ENCODE assay signal across 15 cellular contexts in genomic region chr2:101729521-101730190, GRCh38. TPM values are rescaled to one million over a fixed set of nuclear protein-coding genes. Genes with fewer than 3 reads are reported as not detected.
DNase-seq lines count a peak whose midpoint lies in the region; ATAC-seq and TF ChIP-seq lines count a peak whose summit lies in the region.
"Had no signal": no experiment of that assay in that cellular context is flagged by ENCODE, and none has a peak within 500 bp of the region (broad histone marks: within the 10 kb centered on the region; RNA-seq: fewer than 3 reads in every experiment).

No MANE protein-coding gene starts in this region.

- no peaks in the 10 kb centered on the region for H3K27me3 Mint-ChIP-seq in activated CD4-positive, alpha-beta memory T cell treated with anti-CD3 and anti-CD28 coated beads, Interleukin-2, amount 10 ng/mL, durations not matched to agents 7 days and 5 days
- no peaks in the 10 kb centered on the region for H3K27me3 Mint-ChIP-seq in brain
- H3K27me3 Mint-ChIP-seq in stimulated activated naive CD8-positive, alpha-beta T cell treated with anti-CD3 and anti-CD28 coated beads, Interleukin-15, Interleukin-2, amounts not matched to agents 100 ng/mL and 50 ng/mL, for 24 hours, result no peaks in the 10 kb centered on the region

- TF ChIP-seq CTCF in brain (conservative IDR thresholded peaks at IDR 0.05), result no peak

- no peak overlapping the region for H3K4me3 Mint-ChIP-seq in activated CD4-positive, alpha-beta memory T cell treated with anti-CD3 and anti-CD28 coated beads, Interleukin-2, amount 10 ng/mL, durations not matched to agents 7 days and 5 days
- H3K4me3 Mint-ChIP-seq in brain, result no peak overlapping the region
- H3K4me3 Mint-ChIP-seq in stimulated activated naive CD8-positive, alpha-beta T cell treated with anti-CD3 and anti-CD28 coated beads, Interleukin-15, Interleukin-2, amounts not matched to agents 100 ng/mL and 50 ng/mL, for 24 hours, result peak overlapping the region; percentile 82

- no peaks in the 10 kb centered on the region for H3K36me3 ChIP-seq in SJCRH30
- H3K36me3 ChIP-seq: SJSA1 had no signal

- H3K27me3 ChIP-seq in SJCRH30, result no peaks in the 10 kb centered on the region
- H3K27me3 ChIP-seq: SJSA1 had no signal

- no peak overlapping the region for H3K4me3 ChIP-seq in SJCRH30
- H3K4me3 ChIP-seq: SJSA1 had no signal

- H3K9me3 Mint-ChIP-seq in activated CD4-positive, alpha-beta memory T cell treated with anti-CD3 and anti-CD28 coated beads, Interleukin-2, amount 10 ng/mL, durations not matched to agents 7 days and 5 days, result no peaks in the 10 kb centered on the region
- H3K9me3 Mint-ChIP-seq in brain, result peaks cover 0 to 3% (median 0%) of the 10 kb centered on the region in 5 experiments
- no peaks in the 10 kb centered on the region for H3K9me3 Mint-ChIP-seq in stimulated activated naive CD8-positive, alpha-beta T cell treated with anti-CD3 and anti-CD28 coated beads, Interleukin-15, Interleukin-2, amounts not matched to agents 100 ng/mL and 50 ng/mL, for 24 hours

- peak overlapping the region; percentile 12 for H3K27ac Mint-ChIP-seq in activated CD4-positive, alpha-beta memory T cell treated with anti-CD3 and anti-CD28 coated beads, Interleukin-2, amount 10 ng/mL, durations not matched to agents 7 days and 5 days
- peak overlapping the region in 4 of 5 experiments; percentile 14 to 85 (median 55) for H3K27ac Mint-ChIP-seq in brain
- peak overlapping the region; percentile 86 for H3K27ac Mint-ChIP-seq in stimulated activated naive CD8-positive, alpha-beta T cell treated with anti-CD3 and anti-CD28 coated beads, Interleukin-15, Interleukin-2, amounts not matched to agents 100 ng/mL and 50 ng/mL, for 24 hours

- no peak overlapping the region for H3K27ac ChIP-seq in SJCRH30
- H3K27ac ChIP-seq: SJSA1 had no signal

- CTCF ChIA-PET in activated CD4-positive, alpha-beta memory T cell treated with anti-CD3 and anti-CD28 coated beads, Interleukin-2, amount 10 ng/mL, durations not matched to agents 7 days and 5 days (lab: Charles Lee), result interaction anchor here (0.5 to 1.7 kb wide), 5 partner anchors 12 to 325 kb away, joined by 3 to 7 read pairs (median 4); no protein-coding TSS in a partner anchor

- H3K4me1 Mint-ChIP-seq in activated CD4-positive, alpha-beta memory T cell treated with anti-CD3 and anti-CD28 coated beads, Interleukin-2, amount 10 ng/mL, durations not matched to agents 7 days and 5 days, result peaks cover 68% of the 10 kb centered on the region
- peaks cover 86% of the 10 kb centered on the region for H3K4me1 Mint-ChIP-seq in brain
- peaks cover 97% of the 10 kb centered on the region for H3K4me1 Mint-ChIP-seq in stimulated activated naive CD8-positive, alpha-beta T cell treated with anti-CD3 and anti-CD28 coated beads, Interleukin-15, Interleukin-2, amounts not matched to agents 100 ng/mL and 50 ng/mL, for 24 hours (ENCODE audit: low read depth)

- peak; percentile 38 for DNase-seq in activated T-cell treated with anti-CD3 and anti-CD28 coated beads, Interleukin-2, amount 50 U/mL, for 1 hour
- DNase-seq in activated T-cell treated with anti-CD3 and anti-CD28 coated beads for 4 hours, result no peak
- DNase-seq in activated CD4-positive, alpha-beta memory T cell treated with anti-CD3 and anti-CD28 coated beads, Interleukin-2, amount 10 ng/mL, durations not matched to agents 7 days and 5 days, result no peak
- DNase-seq in dedifferentiated amniotic fluid mesenchymal stem cell (ENCODE audit: extremely low spot score), result no peak
- DNase-seq in SJCRH30, result no peak
- DNase-seq: ACHN; hypothalamus; NCI-H1105 treated with DMSO at 0.1 percent for 48 hours; NCI-H226; retina; stimulated activated naive CD4-positive, alpha-beta T cell treated with Interleukin-2 at 50 U/mL for 16 hours had no signal

- H3K4me1 ChIP-seq in SJCRH30, result peaks cover 13% of the 10 kb centered on the region

- H3K36me3 Mint-ChIP-seq in activated CD4-positive, alpha-beta memory T cell treated with anti-CD3 and anti-CD28 coated beads, Interleukin-2, amount 10 ng/mL, durations not matched to agents 7 days and 5 days (ENCODE audit: low read depth), result peaks cover 8% of the 10 kb centered on the region
- peaks cover 25% of the 10 kb centered on the region for H3K36me3 Mint-ChIP-seq in brain
- peaks cover 14% of the 10 kb centered on the region for H3K36me3 Mint-ChIP-seq in stimulated activated naive CD8-positive, alpha-beta T cell treated with anti-CD3 and anti-CD28 coated beads, Interleukin-15, Interleukin-2, amounts not matched to agents 100 ng/mL and 50 ng/mL, for 24 hours (ENCODE audit: low read depth)

- no peaks in the 10 kb centered on the region; the same call in 1 of the 2 replicates for H3K9me3 ChIP-seq in SJCRH30 (replicated peaks)
- H3K9me3 ChIP-seq: SJSA1 had no signal

- POLR2A ChIA-PET in activated CD4-positive, alpha-beta memory T cell treated with anti-CD3 and anti-CD28 coated beads, Interleukin-2, amount 10 ng/mL, durations not matched to agents 7 days and 5 days (lab: Charles Lee), result interaction anchor here (0.6 to 2.3 kb wide), 7 partner anchors 11 to 255 kb away, joined by 3 to 14 read pairs (median 4); partner anchors contain the start of genes MAP4K4 and RFX8

- no peak for ATAC-seq in HG03342 (IDR thresholded peaks at IDR 0.05; ENCODE audit: unreplicated experiment)

RNA-seq across cellular contexts. Expression of gene MAP4K4, which starts 32.1 kb away (rescaled TPM):
- 10 to 100 TPM; 71.6 to 77.5 TPM for total RNA-seq in activated CD4-positive, alpha-beta memory T cell treated with anti-CD3 and anti-CD28 coated beads, Interleukin-2, amount 10 ng/mL, durations not matched to agents 7 days and 5 days
- 89.6 TPM for polyA plus RNA-seq in brain (ENCODE audit: insufficient read depth, low read depth, low replicate concordance)
- total RNA-seq in SJCRH30 (2014; rRNA removed; shearing (Covaris generic)), result 118 and 139 TPM in 2 replicates

Comparison
In these comparisons a context has a peak if more than half of its experiments do, and no peak if none do; other contexts are left out.
1. H3K27ac Mint-ChIP-seq: peak in every context shown above with its lines; median percentile 86 in stimulated activated naive CD8-positive, alpha-beta T cell treated with anti-CD3 and anti-CD28 coated beads, Interleukin-15, Interleukin-2, amounts not matched to agents 100 ng/mL and 50 ng/mL, for 24 hours; 55 in brain; 12 in activated CD4-positive, alpha-beta memory T cell treated with anti-CD3 and anti-CD28 coated beads, Interleukin-2, amount 10 ng/mL, durations not matched to agents 7 days and 5 days.